12 cellular contexts compared by ENCODE assay signal in the genomic region with DNA sequence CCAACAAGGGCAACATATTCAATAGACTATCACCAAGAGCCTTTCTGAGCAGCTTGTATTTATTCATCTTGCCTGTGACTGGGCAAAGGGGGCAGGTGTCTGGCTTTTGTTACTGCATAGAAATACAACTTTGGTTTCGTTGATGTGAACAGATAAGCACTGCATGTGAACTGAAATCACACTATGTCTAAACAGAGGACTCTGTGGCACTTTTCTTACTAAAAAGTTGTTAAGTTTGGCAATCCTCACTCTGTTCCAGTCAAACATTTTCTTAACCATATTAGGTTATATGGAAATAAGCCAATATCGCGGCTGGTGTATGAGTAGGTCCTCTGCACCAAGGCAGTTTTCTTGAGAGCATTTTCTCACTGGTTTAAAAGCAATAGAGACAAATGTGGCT. TPM values are rescaled to one million over a fixed set of nuclear protein-coding genes. Genes with fewer than 3 reads are reported as not detected.
DNase-seq lines count a peak whose midpoint lies in the region; ATAC-seq and TF ChIP-seq lines count a peak whose summit lies in the region.
"Had no signal": no experiment of that assay in that cellular context is flagged by ENCODE, and none has a peak within 500 bp of the region (broad histone marks: within the 10 kb centered on the region; RNA-seq: fewer than 3 reads in every experiment).

No MANE protein-coding gene starts in this region.

- no peaks in the 10 kb centered on the region for H3K27me3 Mint-ChIP-seq in osteocyte (ENCODE audit: unreplicated experiment)
- H3K27me3 Mint-ChIP-seq in CD4-positive, alpha-beta memory T cell: peaks cover 3 to 5% of the 10 kb centered on the region in 2 donors
- H3K27me3 Mint-ChIP-seq: naive thymus-derived CD4-positive, alpha-beta T cell had no signal

- H3K36me3 Mint-ChIP-seq in osteocyte (ENCODE audit: unreplicated experiment): peaks cover 37% of the 10 kb centered on the region
- H3K36me3 Mint-ChIP-seq in CD4-positive, alpha-beta memory T cell: no peaks in the 10 kb centered on the region

- H3K4me1 Mint-ChIP-seq in osteocyte (ENCODE audit: unreplicated experiment): peaks cover 93% of the 10 kb centered on the region
- peaks cover 0 to 1% (median 0%) of the 10 kb centered on the region in 4 donors for H3K4me1 Mint-ChIP-seq in CD4-positive, alpha-beta memory T cell
- H3K4me1 Mint-ChIP-seq: naive thymus-derived CD4-positive, alpha-beta T cell had no signal

- H3K27ac Mint-ChIP-seq in osteocyte (ENCODE audit: unreplicated experiment): peak overlapping the region; percentile 83
- H3K27ac Mint-ChIP-seq in CD4-positive, alpha-beta memory T cell: no peak overlapping the region
- H3K27ac Mint-ChIP-seq: naive thymus-derived CD4-positive, alpha-beta T cell had no signal

- H3K9me3 ChIP-seq in vagina (no peaks in the 10 kb centered on the region), MG63 (no peaks in the 10 kb centered on the region)
- no peaks in the 10 kb centered on the region for H3K9me3 ChIP-seq in CD4-positive, alpha-beta memory T cell (ENCODE audit: control insufficient read depth in 1 of 2, low read length in 2 of 2)

- H3K4me3 ChIP-seq in vagina (no peak overlapping the region), MG63 (no peak overlapping the region)
- no peak overlapping the region for H3K4me3 ChIP-seq in CD4-positive, alpha-beta memory T cell (ENCODE audit: low read length in 2 of 2)

- peak overlapping the region; percentile 28 for H3K27ac ChIP-seq in vagina
- H3K27ac ChIP-seq in CD4-positive, alpha-beta memory T cell (ENCODE audit: low read depth, low read length): no peak overlapping the region

- H3K4me3 Mint-ChIP-seq in osteocyte (ENCODE audit: unreplicated experiment): no peak overlapping the region
- H3K4me3 Mint-ChIP-seq in CD4-positive, alpha-beta memory T cell: no peak overlapping the region
- H3K4me3 Mint-ChIP-seq: naive thymus-derived CD4-positive, alpha-beta T cell had no signal

- no peaks in the 10 kb centered on the region for H3K4me1 ChIP-seq in vagina
- H3K4me1 ChIP-seq in CD4-positive, alpha-beta memory T cell (ENCODE audit: insufficient read depth, low read length): no peaks in the 10 kb centered on the region

- DNase-seq in fibroblast of the conjunctiva (ENCODE audit: low read depth) (peak; percentile 57), osteocyte (ENCODE audit: extremely low spot score, unreplicated experiment) (no peak), vagina (ENCODE audit: extremely low spot score in 2 of 2) (no peak), HK-2 (ENCODE audit: unreplicated experiment) (no peak), MG63 (no peak)
- DNase-seq in CD4-positive, alpha-beta memory T cell: no peak
- DNase-seq: activated CD8-positive, alpha-beta memory T cell treated with anti-CD3 and anti-CD28 coated beads, Interleukin-2, amount 50 U/mL, for 4 hours; naive thymus-derived CD4-positive, alpha-beta T cell; NCI-H1092 treated with DMSO at 0.1 percent for 48 hours; NCI-H524; stimulated activated CD4-positive, alpha-beta T cell treated with anti-CD3 and anti-CD28 coated beads, Interleukin-15, amount 100 ng/mL, for 24 hours had no signal

- H3K9me3 Mint-ChIP-seq in osteocyte (ENCODE audit: unreplicated experiment): no peaks in the 10 kb centered on the region
- H3K9me3 Mint-ChIP-seq in CD4-positive, alpha-beta memory T cell: no peaks in the 10 kb centered on the region

- POLR2A ChIA-PET in CD4-positive, alpha-beta memory T cell (lab: Charles Lee; ENCODE audit: partially characterized antibody): no interaction called here

- H3K27me3 ChIP-seq in vagina (no peaks in the 10 kb centered on the region), MG63 (no peaks in the 10 kb centered on the region)
- no peaks in the 10 kb centered on the region for H3K27me3 ChIP-seq in CD4-positive, alpha-beta memory T cell (ENCODE audit: insufficient read depth, low read length)

- CTCF ChIA-PET in CD4-positive, alpha-beta memory T cell (lab: Charles Lee; ENCODE audit: partially characterized antibody): no interaction called here

- intact Hi-C loops in vagina (cut with DNase I): no loop called here
- intact Hi-C loops in CD4-positive, alpha-beta memory T cell (cut with micrococcal nuclease): no loop called here

- H3K36me3 ChIP-seq in vagina (no peaks in the 10 kb centered on the region), MG63 (no peaks in the 10 kb centered on the region)
- H3K36me3 ChIP-seq in CD4-positive, alpha-beta memory T cell (ENCODE audit: insufficient read depth, low read length): no peaks in the 10 kb centered on the region

- no peak for TF ChIP-seq POLR2A in vagina (IDR thresholded peaks at IDR 0.05)

- ATAC-seq in SK-N-SH treated with all-trans-retinoic acid at 6 μM for 48 hours: peak; percentile 16
- ATAC-seq: naive thymus-derived CD4-positive, alpha-beta T cell had no signal

- TF ChIP-seq CTCF in osteocyte (IDR thresholded peaks at IDR 0.05) (no peak), vagina (IDR thresholded peaks at IDR 0.05) (no peak)

TF ChIP-seq in SK-N-SH treated with all-trans-retinoic acid at 6 μM for 48 hours, 23 proteins besides CTCF, POLR2A, EP300 and RAD21:
- TF ChIP-seq CSDC2 (CRISPR knock-in tag; IDR thresholded peaks at IDR 0.05): 0 out of 2 replicates have a peak, but pooled peaks have one; percentile 25
- TF ChIP-seq, protein P1, sequence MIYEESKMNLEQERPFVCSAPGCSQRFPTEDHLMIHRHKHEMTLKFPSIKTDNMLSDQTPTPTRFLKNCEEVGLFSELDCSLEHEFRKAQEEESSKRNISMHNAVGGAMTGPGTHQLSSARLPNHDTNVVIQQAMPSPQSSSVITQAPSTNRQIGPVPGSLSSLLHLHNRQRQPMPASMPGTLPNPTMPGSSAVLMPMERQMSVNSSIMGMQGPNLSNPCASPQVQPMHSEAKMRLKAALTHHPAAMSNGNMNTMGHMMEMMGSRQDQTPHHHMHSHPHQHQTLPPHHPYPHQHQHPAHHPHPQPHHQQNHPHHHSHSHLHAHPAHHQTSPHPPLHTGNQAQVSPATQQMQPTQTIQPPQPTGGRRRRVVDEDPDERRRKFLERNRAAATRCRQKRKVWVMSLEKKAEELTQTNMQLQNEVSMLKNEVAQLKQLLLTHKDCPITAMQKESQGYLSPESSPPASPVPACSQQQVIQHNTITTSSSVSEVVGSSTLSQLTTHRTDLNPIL (CRISPR knock-in tag; IDR thresholded peaks at IDR 0.05; ENCODE audit: low read depth): no peak

RNA-seq across cellular contexts. Expression of a gene that starts 48.5 kb away (rescaled TPM):
- total RNA-seq in osteocyte: 781 and 807 TPM in 2 replicates
- total RNA-seq in vagina: 343 TPM
- total RNA-seq in CD4-positive, alpha-beta memory T cell: not detected
- polyA plus RNA-seq in CD4-positive, alpha-beta memory T cell: under 1 TPM in 1 of 2 donors, not detected in 1; 0.13 TPM
- 53.1 and 68.3 TPM in 2 replicates for total RNA-seq in MG63 (2014; rRNA removed; shearing (Covaris generic); ENCODE audit: low replicate concordance)

Comparison
In these comparisons a context has a peak if more than half of its experiments do, and no peak if none do; other contexts are left out.
1. RNA of a gene that starts 48.5 kb away (total RNA-seq): 781 to 807 TPM in osteocyte, 343 TPM in vagina (single experiment) and 53.1 to 68.3 TPM in MG63; not detected in CD4-positive, alpha-beta memory T cell; every median in the first group is over 10 times any median in the second.